15 cellular contexts compared by ENCODE assay signal in the genomic region with DNA sequence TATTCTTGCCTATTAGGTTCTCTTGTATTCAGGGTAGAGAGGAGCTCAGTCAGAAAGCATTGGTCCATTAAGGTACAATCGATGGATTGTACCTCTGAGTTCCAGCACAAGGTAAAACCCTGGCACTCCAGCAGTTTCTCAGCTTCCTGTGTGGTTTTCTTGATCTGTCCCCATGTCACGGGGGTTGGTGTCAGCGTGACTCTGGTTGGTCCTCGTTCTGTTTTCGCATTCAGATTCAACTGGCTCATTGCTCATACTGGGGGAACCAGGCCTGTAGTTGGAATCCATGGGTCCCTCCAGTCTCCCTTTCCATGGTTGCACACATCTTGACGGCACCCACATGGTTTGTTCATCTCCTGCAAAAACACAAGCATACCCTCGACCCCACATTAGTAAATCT. TPM values are rescaled to one million over a fixed set of nuclear protein-coding genes. Genes with fewer than 3 reads are reported as not detected.
A peak's percentile ranks its signal among the peaks of the same experiment; 100 is the strongest.
DNase-seq lines count a peak whose midpoint lies in the region; ATAC-seq and TF ChIP-seq lines count a peak whose summit lies in the region.
"Had no signal": no experiment of that assay in that cellular context is flagged by ENCODE, and none has a peak within 500 bp of the region (broad histone marks: within the 10 kb centered on the region; RNA-seq: fewer than 3 reads in every experiment).

No MANE protein-coding gene starts in this region.

- DNase-seq in T-cell (peak in 22 of 34 experiments; percentile 14 to 54 (median 26)), NCI-H1417 (lab: John Stamatoyannopoulos, UW) (no peak), DMS53 (lab: John Stamatoyannopoulos, UW) (no peak), foreskin keratinocyte (no peak)
- peak; percentile 27 for DNase-seq in activated CD8-positive, alpha-beta memory T cell treated with anti-CD3 and anti-CD28 coated beads, Interleukin-2, amount 50 U/mL, for 24 hours (ENCODE audit: extremely low read depth)
- DNase-seq in central memory CD4-positive, alpha-beta T cell = peak; percentile 65
- peak; percentile 62 for DNase-seq in stimulated activated CD4-positive, alpha-beta T cell treated with anti-CD3 and anti-CD28 coated beads, Interleukin-4, amount 100 ng/mL, for 24 hours
- DNase-seq: amniotic stem cell, mesendoderm, NCI-H1048, NCI-H446 treated with DMSO at 0.1 percent for 48 hours had no signal

- ATAC-seq in T-cell (replicated peaks in 1 of 4) = peak; percentile 75 to 86 (median 81)
- ATAC-seq in HG03025 (IDR thresholded peaks at IDR 0.05; ENCODE audit: low FRiP score, unreplicated experiment) = no peak
- no peak for ATAC-seq in foreskin keratinocyte

- no peak overlapping the region for H3K27ac ChIP-seq in foreskin keratinocyte
- H3K27ac ChIP-seq: parathyroid adenoma, suprapubic skin had no signal

- H3K4me3 Mint-ChIP-seq in T-cell = peak overlapping the region; percentile 28 to 41 (median 31)
- H3K4me3 Mint-ChIP-seq: B cell had no signal

- no peaks in the 10 kb centered on the region for H3K36me3 Mint-ChIP-seq in T-cell

- H3K4me1 Mint-ChIP-seq in T-cell = peaks cover 58 to 80% (median 60%) of the 10 kb centered on the region in 3 donors

- POLR2A ChIA-PET in T-cell (lab: Charles Lee) = interaction anchor here in 1 of 2 donors (0.6 kb wide), 1 partner anchor 121 kb away, joined by 7 read pairs; no protein-coding TSS in a partner anchor

- no peaks in the 10 kb centered on the region for H3K27me3 Mint-ChIP-seq in T-cell

- no peak for TF ChIP-seq CTCF in foreskin keratinocyte (conservative IDR thresholded peaks at IDR 0.05)

- H3K27ac Mint-ChIP-seq in T-cell = peak overlapping the region; percentile 91 to 95
- H3K27ac Mint-ChIP-seq: B cell had no signal

- peaks cover 63% of the 10 kb centered on the region for H3K27me3 ChIP-seq in foreskin keratinocyte

- H3K9me3 Mint-ChIP-seq in T-cell = peaks cover 0 to 4% (median 3%) of the 10 kb centered on the region in 3 donors

- CTCF ChIA-PET in T-cell (lab: Charles Lee) = interaction anchor here in 1 of 2 donors (0.6 kb wide), 1 partner anchor 33 kb away, joined by 3 read pairs; no protein-coding TSS in a partner anchor

- H3K4me1 ChIP-seq in foreskin keratinocyte = no peaks in the 10 kb centered on the region
- H3K4me1 ChIP-seq: parathyroid adenoma had no signal

RNA-seq across cellular contexts. Expression of a gene that starts 32.7 kb away (rescaled TPM):
- total RNA-seq in T-cell (1 to 10 TPM; 2.2 to 6.9 (median 5.6) TPM), foreskin keratinocyte (8.2 and 10.1 TPM in 2 replicates)
- polyA plus RNA-seq in foreskin keratinocyte = 4.7 and 5.8 TPM in 2 replicates

Comparison
In these comparisons a context has a peak if more than half of its experiments do, and no peak if none do; other contexts are left out.
1. ATAC-seq: peak in T-cell (4 of 4); none in HG03025 (single experiment) and foreskin keratinocyte (single experiment).
2. DNase-seq: peak in T-cell (22 of 34), activated CD8-positive, alpha-beta memory T cell treated with anti-CD3 and anti-CD28 coated beads, Interleukin-2, amount 50 U/mL, for 24 hours (single experiment), central memory CD4-positive, alpha-beta T cell (single experiment) and stimulated activated CD4-positive, alpha-beta T cell treated with anti-CD3 and anti-CD28 coated beads, Interleukin-4, amount 100 ng/mL, for 24 hours (single experiment); none in NCI-H1417 (0 of 3), DMS53 (single experiment) and foreskin keratinocyte (0 of 2).